ENCODE assay signal across 14 cellular contexts in the genomic region with DNA sequence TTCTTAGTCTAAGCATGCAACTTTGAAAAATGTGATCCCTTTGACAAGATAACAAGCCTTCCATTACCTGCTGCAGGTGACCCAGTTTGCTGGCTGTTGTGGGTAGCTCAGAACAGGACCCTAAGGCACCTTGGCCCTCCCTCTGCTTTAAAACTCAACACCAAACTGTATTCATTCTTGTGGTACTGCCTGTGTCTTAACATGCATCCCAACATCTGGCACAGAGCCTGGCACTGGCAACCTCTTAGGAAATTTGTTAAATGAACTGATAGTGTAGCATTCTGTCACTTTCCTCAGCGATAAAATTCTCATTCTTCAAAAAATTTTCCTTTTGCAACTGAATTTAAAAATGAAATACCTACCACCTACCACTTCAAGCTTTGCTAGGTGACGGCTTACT.
"Had no signal": no experiment of that assay in that cellular context is flagged by ENCODE, and none has a peak within 500 bp of the region (broad histone marks: within the 10 kb centered on the region; RNA-seq: fewer than 3 reads in every experiment).

No MANE protein-coding gene starts in this region.

- H3K36me3 ChIP-seq: cardiac muscle cell, colonic mucosa, pancreas, SJCRH30, tibial nerve had no signal

- FAIRE-seq: endothelial cell of umbilical vein, islet of Langerhans, pancreas had no signal

- H3K9me3 ChIP-seq: colonic mucosa, pancreas, SJCRH30, tibial nerve had no signal

- H3K27me3 ChIP-seq: cardiac muscle cell, colonic mucosa, pancreas, SJCRH30, tibial nerve had no signal

- DNase-seq: activated CD8-positive, alpha-beta memory T cell treated with anti-CD3 and anti-CD28 coated beads, Interleukin-2, amount 10 ng/mL, durations not matched to agents 7 days and 5 days; activated effector memory CD4-positive, alpha-beta T cell treated with Interleukin-2 at 50 U/mL for 16 hours; activated T-cell treated with anti-CD3 and anti-CD28 coated beads, Interleukin-2, amount 50 U/mL, for 24 hours; colonic mucosa; effector CD4-positive, alpha-beta T cell; naive B cell; SJCRH30; stimulated activated CD4-positive, alpha-beta T cell treated with anti-CD3 and anti-CD28 coated beads, Interleukin-2, amount 100 ng/mL, for 24 hours; stimulated activated naive B cell treated with anti-CD40 and anti-IgM and Interleukin-4, amounts not matched to agents 10 μg/mL and 1 μg/mL and 100 μg/mL, for 72 hours had no signal

- H3K4me3 ChIP-seq: cardiac muscle cell, colonic mucosa, pancreas, SJCRH30, tibial nerve had no signal
